ENCODE assay signal across 1 cellular context in the genomic region with DNA sequence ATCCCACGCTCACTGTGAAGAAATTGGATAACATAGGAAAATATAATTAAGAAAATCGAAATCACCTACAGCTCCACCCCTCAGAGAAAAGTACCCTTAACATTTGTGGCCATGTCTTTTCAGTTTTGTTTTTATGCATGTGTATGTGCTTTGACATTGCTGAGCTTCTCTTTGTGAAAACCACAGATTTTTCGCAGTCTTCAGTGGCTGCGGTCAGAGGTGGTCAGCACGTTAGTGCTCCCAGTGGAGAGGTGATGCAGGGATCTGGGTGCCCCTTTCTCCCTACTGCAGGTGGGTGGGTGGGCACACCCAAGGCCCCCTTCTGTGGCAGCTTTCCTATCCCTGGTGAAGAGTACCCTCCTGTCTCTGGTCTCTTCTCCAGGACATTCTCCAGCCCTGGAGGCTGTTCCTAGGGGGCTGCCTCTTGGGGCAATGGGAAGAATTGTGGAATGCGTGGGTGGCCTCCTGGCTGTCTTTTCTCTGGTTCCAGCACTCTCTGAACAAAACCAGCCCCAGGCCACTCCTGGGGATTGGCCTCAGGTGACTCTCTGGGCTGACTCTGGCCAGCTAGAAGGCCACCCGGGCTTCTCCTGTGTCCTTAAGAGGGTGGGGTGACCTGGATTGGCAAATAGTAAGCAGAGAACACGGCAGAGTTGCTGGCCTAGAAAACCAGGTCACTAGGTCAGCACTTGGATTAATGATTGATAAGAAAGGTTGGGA.
TF ChIP-seq lines count a peak whose summit lies in the region.

No MANE protein-coding gene starts in this region.

TF ChIP-seq in HepG2, 621 proteins besides CTCF, POLR2A, EP300 and RAD21 (continued from another document and continues in another):
- TF ChIP-seq, protein P1, sequence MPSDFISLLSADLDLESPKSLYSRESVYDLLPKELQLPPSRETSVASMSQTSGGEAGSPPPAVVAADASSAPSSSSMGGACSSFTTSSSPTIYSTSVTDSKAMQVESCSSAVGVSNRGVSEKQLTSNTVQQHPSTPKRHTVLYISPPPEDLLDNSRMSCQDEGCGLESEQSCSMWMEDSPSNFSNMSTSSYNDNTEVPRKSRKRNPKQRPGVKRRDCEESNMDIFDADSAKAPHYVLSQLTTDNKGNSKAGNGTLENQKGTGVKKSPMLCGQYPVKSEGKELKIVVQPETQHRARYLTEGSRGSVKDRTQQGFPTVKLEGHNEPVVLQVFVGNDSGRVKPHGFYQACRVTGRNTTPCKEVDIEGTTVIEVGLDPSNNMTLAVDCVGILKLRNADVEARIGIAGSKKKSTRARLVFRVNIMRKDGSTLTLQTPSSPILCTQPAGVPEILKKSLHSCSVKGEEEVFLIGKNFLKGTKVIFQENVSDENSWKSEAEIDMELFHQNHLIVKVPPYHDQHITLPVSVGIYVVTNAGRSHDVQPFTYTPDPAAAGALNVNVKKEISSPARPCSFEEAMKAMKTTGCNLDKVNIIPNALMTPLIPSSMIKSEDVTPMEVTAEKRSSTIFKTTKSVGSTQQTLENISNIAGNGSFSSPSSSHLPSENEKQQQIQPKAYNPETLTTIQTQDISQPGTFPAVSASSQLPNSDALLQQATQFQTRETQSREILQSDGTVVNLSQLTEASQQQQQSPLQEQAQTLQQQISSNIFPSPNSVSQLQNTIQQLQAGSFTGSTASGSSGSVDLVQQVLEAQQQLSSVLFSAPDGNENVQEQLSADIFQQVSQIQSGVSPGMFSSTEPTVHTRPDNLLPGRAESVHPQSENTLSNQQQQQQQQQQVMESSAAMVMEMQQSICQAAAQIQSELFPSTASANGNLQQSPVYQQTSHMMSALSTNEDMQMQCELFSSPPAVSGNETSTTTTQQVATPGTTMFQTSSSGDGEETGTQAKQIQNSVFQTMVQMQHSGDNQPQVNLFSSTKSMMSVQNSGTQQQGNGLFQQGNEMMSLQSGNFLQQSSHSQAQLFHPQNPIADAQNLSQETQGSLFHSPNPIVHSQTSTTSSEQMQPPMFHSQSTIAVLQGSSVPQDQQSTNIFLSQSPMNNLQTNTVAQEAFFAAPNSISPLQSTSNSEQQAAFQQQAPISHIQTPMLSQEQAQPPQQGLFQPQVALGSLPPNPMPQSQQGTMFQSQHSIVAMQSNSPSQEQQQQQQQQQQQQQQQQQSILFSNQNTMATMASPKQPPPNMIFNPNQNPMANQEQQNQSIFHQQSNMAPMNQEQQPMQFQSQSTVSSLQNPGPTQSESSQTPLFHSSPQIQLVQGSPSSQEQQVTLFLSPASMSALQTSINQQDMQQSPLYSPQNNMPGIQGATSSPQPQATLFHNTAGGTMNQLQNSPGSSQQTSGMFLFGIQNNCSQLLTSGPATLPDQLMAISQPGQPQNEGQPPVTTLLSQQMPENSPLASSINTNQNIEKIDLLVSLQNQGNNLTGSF (CRISPR knock-in tag; IDR thresholded peaks at IDR 0.05): no peak
- no peak for TF ChIP-seq GABPA (IDR thresholded peaks at IDR 0.05; ENCODE audit: low read depth, low read length)
- TF ChIP-seq GABPA (CRISPR knock-in tag; IDR thresholded peaks at IDR 0.05; ENCODE audit: low read depth): no peak
- no peak for TF ChIP-seq HMG20B (CRISPR knock-in tag; conservative IDR thresholded peaks at IDR 0.05)
- TF ChIP-seq ZSCAN22 (CRISPR knock-in tag; IDR thresholded peaks at IDR 0.05): no peak
- TF ChIP-seq, protein P2, sequence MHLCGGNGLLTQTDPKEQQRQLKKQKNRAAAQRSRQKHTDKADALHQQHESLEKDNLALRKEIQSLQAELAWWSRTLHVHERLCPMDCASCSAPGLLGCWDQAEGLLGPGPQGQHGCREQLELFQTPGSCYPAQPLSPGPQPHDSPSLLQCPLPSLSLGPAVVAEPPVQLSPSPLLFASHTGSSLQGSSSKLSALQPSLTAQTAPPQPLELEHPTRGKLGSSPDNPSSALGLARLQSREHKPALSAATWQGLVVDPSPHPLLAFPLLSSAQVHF (CRISPR knock-in tag; IDR thresholded peaks at IDR 0.05): 0 out of 2 replicates have a peak, but pooled peaks have one; percentile 39
- TF ChIP-seq KDM1A (CRISPR knock-in tag; IDR thresholded peaks at IDR 0.05): no peak
- TF ChIP-seq TP53 (CRISPR knock-in tag; conservative IDR thresholded peaks at IDR 0.05): no peak
- TF ChIP-seq SRF (IDR thresholded peaks at IDR 0.05; ENCODE audit: low read depth, low read length): no peak
- TF ChIP-seq, protein P3, sequence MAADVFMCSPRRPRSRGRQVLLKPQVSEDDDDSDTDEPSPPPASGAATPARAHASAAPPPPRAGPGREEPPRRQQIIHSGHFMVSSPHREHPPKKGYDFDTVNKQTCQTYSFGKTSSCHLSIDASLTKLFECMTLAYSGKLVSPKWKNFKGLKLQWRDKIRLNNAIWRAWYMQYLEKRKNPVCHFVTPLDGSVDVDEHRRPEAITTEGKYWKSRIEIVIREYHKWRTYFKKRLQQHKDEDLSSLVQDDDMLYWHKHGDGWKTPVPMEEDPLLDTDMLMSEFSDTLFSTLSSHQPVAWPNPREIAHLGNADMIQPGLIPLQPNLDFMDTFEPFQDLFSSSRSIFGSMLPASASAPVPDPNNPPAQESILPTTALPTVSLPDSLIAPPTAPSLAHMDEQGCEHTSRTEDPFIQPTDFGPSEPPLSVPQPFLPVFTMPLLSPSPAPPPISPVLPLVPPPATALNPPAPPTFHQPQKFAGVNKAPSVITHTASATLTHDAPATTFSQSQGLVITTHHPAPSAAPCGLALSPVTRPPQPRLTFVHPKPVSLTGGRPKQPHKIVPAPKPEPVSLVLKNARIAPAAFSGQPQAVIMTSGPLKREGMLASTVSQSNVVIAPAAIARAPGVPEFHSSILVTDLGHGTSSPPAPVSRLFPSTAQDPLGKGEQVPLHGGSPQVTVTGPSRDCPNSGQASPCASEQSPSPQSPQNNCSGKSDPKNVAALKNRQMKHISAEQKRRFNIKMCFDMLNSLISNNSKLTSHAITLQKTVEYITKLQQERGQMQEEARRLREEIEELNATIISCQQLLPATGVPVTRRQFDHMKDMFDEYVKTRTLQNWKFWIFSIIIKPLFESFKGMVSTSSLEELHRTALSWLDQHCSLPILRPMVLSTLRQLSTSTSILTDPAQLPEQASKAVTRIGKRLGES (CRISPR knock-in tag; IDR thresholded peaks at IDR 0.05; ENCODE audit: borderline replicate concordance): no peak
- TF ChIP-seq, protein P4, sequence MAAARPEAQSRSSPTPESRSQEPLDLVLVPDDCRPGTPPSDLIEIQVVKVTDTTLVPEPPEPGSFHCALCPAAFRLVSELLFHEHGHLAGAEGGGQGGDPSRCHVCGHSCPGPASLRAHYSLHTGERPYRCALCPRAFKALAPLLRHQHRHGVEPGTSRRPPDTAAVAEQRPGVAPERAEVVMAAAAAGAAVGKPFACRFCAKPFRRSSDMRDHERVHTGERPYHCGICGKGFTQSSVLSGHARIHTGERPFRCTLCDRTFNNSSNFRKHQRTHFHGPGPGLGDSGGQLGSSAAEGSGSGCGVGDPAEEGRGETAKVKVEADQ (CRISPR knock-in tag; IDR thresholded peaks at IDR 0.05; ENCODE audit: borderline replicate concordance): no peak
- TF ChIP-seq ZNF510 (CRISPR knock-in tag; IDR thresholded peaks at IDR 0.05; ENCODE audit: low read depth): no peak
- TF ChIP-seq, protein P5, sequence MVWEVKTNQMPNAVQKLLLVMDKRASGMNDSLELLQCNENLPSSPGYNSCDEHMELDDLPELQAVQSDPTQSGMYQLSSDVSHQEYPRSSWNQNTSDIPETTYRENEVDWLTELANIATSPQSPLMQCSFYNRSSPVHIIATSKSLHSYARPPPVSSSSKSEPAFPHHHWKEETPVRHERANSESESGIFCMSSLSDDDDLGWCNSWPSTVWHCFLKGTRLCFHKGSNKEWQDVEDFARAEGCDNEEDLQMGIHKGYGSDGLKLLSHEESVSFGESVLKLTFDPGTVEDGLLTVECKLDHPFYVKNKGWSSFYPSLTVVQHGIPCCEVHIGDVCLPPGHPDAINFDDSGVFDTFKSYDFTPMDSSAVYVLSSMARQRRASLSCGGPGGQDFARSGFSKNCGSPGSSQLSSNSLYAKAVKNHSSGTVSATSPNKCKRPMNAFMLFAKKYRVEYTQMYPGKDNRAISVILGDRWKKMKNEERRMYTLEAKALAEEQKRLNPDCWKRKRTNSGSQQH (CRISPR knock-in tag; IDR thresholded peaks at IDR 0.05; ENCODE audit: low read depth): no peak
- TF ChIP-seq DMAP1 (CRISPR knock-in tag; IDR thresholded peaks at IDR 0.05): no peak
- TF ChIP-seq AGO2 (optimal IDR thresholded peaks at IDR 0.05; ENCODE audit: low read depth, low read length): no peak
- TF ChIP-seq EZH2 (conservative IDR thresholded peaks at IDR 0.05; ENCODE audit: low read depth, low read length): no peak
- TF ChIP-seq ZNF496 (CRISPR knock-in tag; IDR thresholded peaks at IDR 0.05; ENCODE audit: insufficient replicate concordance): no peak
- TF ChIP-seq NFYC (CRISPR knock-in tag; IDR thresholded peaks at IDR 0.05): peak; percentile 40; the same call in 1 of the 2 replicates
- TF ChIP-seq, protein P6, sequence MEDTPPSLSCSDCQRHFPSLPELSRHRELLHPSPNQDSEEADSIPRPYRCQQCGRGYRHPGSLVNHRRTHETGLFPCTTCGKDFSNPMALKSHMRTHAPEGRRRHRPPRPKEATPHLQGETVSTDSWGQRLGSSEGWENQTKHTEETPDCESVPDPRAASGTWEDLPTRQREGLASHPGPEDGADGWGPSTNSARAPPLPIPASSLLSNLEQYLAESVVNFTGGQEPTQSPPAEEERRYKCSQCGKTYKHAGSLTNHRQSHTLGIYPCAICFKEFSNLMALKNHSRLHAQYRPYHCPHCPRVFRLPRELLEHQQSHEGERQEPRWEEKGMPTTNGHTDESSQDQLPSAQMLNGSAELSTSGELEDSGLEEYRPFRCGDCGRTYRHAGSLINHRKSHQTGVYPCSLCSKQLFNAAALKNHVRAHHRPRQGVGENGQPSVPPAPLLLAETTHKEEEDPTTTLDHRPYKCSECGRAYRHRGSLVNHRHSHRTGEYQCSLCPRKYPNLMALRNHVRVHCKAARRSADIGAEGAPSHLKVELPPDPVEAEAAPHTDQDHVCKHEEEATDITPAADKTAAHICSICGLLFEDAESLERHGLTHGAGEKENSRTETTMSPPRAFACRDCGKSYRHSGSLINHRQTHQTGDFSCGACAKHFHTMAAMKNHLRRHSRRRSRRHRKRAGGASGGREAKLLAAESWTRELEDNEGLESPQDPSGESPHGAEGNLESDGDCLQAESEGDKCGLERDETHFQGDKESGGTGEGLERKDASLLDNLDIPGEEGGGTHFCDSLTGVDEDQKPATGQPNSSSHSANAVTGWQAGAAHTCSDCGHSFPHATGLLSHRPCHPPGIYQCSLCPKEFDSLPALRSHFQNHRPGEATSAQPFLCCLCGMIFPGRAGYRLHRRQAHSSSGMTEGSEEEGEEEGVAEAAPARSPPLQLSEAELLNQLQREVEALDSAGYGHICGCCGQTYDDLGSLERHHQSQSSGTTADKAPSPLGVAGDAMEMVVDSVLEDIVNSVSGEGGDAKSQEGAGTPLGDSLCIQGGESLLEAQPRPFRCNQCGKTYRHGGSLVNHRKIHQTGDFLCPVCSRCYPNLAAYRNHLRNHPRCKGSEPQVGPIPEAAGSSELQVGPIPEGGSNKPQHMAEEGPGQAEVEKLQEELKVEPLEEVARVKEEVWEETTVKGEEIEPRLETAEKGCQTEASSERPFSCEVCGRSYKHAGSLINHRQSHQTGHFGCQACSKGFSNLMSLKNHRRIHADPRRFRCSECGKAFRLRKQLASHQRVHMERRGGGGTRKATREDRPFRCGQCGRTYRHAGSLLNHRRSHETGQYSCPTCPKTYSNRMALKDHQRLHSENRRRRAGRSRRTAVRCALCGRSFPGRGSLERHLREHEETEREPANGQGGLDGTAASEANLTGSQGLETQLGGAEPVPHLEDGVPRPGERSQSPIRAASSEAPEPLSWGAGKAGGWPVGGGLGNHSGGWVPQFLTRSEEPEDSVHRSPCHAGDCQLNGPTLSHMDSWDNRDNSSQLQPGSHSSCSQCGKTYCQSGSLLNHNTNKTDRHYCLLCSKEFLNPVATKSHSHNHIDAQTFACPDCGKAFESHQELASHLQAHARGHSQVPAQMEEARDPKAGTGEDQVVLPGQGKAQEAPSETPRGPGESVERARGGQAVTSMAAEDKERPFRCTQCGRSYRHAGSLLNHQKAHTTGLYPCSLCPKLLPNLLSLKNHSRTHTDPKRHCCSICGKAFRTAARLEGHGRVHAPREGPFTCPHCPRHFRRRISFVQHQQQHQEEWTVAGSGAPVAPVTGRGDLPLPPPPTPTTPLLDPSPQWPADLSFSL (CRISPR knock-in tag; IDR thresholded peaks at IDR 0.05): no peak
- no peak for TF ChIP-seq SAFB2 (CRISPR knock-in tag; IDR thresholded peaks at IDR 0.05; ENCODE audit: borderline replicate concordance, low read depth)
- no peak for TF ChIP-seq ZSCAN25 (CRISPR knock-in tag; IDR thresholded peaks at IDR 0.05)
- TF ChIP-seq, protein P7, sequence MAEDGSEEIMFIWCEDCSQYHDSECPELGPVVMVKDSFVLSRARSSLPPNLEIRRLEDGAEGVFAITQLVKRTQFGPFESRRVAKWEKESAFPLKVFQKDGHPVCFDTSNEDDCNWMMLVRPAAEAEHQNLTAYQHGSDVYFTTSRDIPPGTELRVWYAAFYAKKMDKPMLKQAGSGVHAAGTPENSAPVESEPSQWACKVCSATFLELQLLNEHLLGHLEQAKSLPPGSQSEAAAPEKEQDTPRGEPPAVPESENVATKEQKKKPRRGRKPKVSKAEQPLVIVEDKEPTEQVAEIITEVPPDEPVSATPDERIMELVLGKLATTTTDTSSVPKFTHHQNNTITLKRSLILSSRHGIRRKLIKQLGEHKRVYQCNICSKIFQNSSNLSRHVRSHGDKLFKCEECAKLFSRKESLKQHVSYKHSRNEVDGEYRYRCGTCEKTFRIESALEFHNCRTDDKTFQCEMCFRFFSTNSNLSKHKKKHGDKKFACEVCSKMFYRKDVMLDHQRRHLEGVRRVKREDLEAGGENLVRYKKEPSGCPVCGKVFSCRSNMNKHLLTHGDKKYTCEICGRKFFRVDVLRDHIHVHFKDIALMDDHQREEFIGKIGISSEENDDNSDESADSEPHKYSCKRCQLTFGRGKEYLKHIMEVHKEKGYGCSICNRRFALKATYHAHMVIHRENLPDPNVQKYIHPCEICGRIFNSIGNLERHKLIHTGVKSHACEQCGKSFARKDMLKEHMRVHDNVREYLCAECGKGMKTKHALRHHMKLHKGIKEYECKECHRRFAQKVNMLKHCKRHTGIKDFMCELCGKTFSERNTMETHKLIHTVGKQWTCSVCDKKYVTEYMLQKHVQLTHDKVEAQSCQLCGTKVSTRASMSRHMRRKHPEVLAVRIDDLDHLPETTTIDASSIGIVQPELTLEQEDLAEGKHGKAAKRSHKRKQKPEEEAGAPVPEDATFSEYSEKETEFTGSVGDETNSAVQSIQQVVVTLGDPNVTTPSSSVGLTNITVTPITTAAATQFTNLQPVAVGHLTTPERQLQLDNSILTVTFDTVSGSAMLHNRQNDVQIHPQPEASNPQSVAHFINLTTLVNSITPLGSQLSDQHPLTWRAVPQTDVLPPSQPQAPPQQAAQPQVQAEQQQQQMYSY (CRISPR knock-in tag; IDR thresholded peaks at IDR 0.05): no peak
- no peak for TF ChIP-seq ZNF709 (CRISPR knock-in tag; IDR thresholded peaks at IDR 0.05)
- TF ChIP-seq ZNF879 (CRISPR knock-in tag; IDR thresholded peaks at IDR 0.05): no peak
- TF ChIP-seq ZNF569 (CRISPR knock-in tag; IDR thresholded peaks at IDR 0.05; ENCODE audit: borderline replicate concordance): no peak
- no peak for TF ChIP-seq ATF7 (IDR thresholded peaks at IDR 0.05)
- no peak for TF ChIP-seq ATF7 (CRISPR knock-in tag; IDR thresholded peaks at IDR 0.05)
- TF ChIP-seq ZNF564 (CRISPR knock-in tag; IDR thresholded peaks at IDR 0.05): no peak
- TF ChIP-seq, protein P8, sequence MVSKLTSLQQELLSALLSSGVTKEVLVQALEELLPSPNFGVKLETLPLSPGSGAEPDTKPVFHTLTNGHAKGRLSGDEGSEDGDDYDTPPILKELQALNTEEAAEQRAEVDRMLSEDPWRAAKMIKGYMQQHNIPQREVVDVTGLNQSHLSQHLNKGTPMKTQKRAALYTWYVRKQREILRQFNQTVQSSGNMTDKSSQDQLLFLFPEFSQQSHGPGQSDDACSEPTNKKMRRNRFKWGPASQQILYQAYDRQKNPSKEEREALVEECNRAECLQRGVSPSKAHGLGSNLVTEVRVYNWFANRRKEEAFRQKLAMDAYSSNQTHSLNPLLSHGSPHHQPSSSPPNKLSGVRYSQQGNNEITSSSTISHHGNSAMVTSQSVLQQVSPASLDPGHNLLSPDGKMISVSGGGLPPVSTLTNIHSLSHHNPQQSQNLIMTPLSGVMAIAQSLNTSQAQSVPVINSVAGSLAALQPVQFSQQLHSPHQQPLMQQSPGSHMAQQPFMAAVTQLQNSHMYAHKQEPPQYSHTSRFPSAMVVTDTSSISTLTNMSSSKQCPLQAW (CRISPR knock-in tag; IDR thresholded peaks at IDR 0.05): peak; percentile 100
